1 cellular context compared by ENCODE assay signal in the genomic region with DNA sequence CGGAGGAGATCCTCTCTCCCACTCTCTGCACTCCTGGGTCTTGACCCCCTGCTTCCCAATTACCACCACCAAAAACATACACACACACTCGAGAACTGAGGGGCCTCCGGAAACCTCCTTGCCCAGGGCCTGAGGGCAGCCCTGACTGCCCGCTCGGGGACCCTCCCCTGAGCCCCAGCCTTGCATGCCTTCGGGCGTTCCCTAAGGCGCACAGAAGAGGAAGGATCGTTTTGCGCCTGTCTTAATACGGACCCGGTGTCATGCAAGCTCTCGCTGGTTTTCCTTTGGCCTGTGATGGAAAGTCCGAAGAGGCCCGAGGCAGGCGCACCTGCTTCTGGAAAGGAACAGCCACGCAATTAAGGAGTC.
TF ChIP-seq lines count a peak whose summit lies in the region.

No MANE protein-coding gene starts in this region.

TF ChIP-seq in HepG2, 621 proteins besides CTCF, POLR2A, EP300 and RAD21:
- TF ChIP-seq, protein P1, sequence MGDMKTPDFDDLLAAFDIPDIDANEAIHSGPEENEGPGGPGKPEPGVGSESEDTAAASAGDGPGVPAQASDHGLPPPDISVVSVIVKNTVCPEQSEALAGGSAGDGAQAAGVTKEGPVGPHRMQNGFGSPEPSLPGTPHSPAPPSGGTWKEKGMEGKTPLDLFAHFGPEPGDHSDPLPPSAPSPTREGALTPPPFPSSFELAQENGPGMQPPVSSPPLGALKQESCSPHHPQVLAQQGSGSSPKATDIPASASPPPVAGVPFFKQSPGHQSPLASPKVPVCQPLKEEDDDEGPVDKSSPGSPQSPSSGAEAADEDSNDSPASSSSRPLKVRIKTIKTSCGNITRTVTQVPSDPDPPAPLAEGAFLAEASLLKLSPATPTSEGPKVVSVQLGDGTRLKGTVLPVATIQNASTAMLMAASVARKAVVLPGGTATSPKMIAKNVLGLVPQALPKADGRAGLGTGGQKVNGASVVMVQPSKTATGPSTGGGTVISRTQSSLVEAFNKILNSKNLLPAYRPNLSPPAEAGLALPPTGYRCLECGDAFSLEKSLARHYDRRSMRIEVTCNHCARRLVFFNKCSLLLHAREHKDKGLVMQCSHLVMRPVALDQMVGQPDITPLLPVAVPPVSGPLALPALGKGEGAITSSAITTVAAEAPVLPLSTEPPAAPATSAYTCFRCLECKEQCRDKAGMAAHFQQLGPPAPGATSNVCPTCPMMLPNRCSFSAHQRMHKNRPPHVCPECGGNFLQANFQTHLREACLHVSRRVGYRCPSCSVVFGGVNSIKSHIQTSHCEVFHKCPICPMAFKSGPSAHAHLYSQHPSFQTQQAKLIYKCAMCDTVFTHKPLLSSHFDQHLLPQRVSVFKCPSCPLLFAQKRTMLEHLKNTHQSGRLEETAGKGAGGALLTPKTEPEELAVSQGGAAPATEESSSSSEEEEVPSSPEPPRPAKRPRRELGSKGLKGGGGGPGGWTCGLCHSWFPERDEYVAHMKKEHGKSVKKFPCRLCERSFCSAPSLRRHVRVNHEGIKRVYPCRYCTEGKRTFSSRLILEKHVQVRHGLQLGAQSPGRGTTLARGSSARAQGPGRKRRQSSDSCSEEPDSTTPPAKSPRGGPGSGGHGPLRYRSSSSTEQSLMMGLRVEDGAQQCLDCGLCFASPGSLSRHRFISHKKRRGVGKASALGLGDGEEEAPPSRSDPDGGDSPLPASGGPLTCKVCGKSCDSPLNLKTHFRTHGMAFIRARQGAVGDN (CRISPR knock-in tag; IDR thresholded peaks at IDR 0.05): peak; percentile 0; the same call in 1 of the 2 replicates
- TF ChIP-seq ZNF431 (CRISPR knock-in tag; IDR thresholded peaks at IDR 0.05; ENCODE audit: borderline replicate concordance, low read depth) (0 out of 2 replicates have a peak, but pooled peaks have one; percentile 12), ZNF747 (CRISPR knock-in tag; IDR thresholded peaks at IDR 0.05; ENCODE audit: borderline replicate concordance) (0 out of 2 replicates have a peak, but pooled peaks have one; percentile 3), CBX5 (CRISPR knock-in tag; IDR thresholded peaks at IDR 0.05; ENCODE audit: borderline replicate concordance) (no peak), SMAD1 (CRISPR knock-in tag; IDR thresholded peaks at IDR 0.05; ENCODE audit: borderline replicate concordance, low read depth) (no peak), HIVEP1 (CRISPR knock-in tag; IDR thresholded peaks at IDR 0.05) (no peak), FOXC1 (CRISPR knock-in tag; IDR thresholded peaks at IDR 0.05; ENCODE audit: borderline replicate concordance) (0 out of 2 replicates have a peak, but pooled peaks have one; percentile 17), SRY (CRISPR knock-in tag; IDR thresholded peaks at IDR 0.05) (0 out of 2 replicates have a peak, but pooled peaks have one; percentile 2), TCF7 (IDR thresholded peaks at IDR 0.05; ENCODE audit: low read depth) (no peak)
- TF ChIP-seq, protein P2, sequence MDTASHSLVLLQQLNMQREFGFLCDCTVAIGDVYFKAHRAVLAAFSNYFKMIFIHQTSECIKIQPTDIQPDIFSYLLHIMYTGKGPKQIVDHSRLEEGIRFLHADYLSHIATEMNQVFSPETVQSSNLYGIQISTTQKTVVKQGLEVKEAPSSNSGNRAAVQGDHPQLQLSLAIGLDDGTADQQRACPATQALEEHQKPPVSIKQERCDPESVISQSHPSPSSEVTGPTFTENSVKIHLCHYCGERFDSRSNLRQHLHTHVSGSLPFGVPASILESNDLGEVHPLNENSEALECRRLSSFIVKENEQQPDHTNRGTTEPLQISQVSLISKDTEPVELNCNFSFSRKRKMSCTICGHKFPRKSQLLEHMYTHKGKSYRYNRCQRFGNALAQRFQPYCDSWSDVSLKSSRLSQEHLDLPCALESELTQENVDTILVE (CRISPR knock-in tag; IDR thresholded peaks at IDR 0.05): no peak
- TF ChIP-seq, protein P3, sequence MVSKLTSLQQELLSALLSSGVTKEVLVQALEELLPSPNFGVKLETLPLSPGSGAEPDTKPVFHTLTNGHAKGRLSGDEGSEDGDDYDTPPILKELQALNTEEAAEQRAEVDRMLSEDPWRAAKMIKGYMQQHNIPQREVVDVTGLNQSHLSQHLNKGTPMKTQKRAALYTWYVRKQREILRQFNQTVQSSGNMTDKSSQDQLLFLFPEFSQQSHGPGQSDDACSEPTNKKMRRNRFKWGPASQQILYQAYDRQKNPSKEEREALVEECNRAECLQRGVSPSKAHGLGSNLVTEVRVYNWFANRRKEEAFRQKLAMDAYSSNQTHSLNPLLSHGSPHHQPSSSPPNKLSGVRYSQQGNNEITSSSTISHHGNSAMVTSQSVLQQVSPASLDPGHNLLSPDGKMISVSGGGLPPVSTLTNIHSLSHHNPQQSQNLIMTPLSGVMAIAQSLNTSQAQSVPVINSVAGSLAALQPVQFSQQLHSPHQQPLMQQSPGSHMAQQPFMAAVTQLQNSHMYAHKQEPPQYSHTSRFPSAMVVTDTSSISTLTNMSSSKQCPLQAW (CRISPR knock-in tag; IDR thresholded peaks at IDR 0.05): 0 out of 2 replicates have a peak, but pooled peaks have one; percentile 15
